ENCODE assay signal across 37 cellular contexts in the genomic region with DNA sequence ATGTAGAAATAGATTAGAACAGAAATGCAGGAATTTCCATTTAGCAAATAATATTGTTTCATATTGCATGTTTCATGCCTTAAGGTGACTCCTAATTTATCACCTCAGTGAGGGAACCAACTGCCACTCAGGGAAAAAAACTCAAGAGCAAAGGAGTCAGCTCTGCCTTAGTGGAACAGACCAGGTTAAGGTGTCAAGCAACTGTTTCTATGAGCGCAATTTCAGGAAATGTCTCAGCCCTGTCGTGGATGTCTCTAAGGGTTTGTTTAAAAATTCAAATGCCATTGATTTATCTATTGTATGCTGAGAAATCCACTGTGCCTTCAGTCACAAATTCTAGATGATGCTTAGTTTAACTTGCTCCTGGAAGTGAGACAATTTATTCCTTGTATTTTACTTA. TPM values are rescaled to one million over a fixed set of nuclear protein-coding genes. Genes with fewer than 3 reads are reported as not detected.
"Had no signal": no experiment of that assay in that cellular context is flagged by ENCODE, and none has a peak within 500 bp of the region (broad histone marks: within the 10 kb centered on the region; RNA-seq: fewer than 3 reads in every experiment).

No MANE protein-coding gene starts in this region.

- H3K4me3 ChIP-seq: MG63 had no signal

- H3K9me3 ChIP-seq: MG63 had no signal

- H3K9ac ChIP-seq: KMS-11 had no signal

- DNase-seq: Kasumi-1, KBM-7, KG1, MG63, MM.1S, MV-4-11, NCI-H1048, NCI-H1092, NCI-H1092 treated with DMSO at 0.1 percent for 48 hours, NCI-H1105, NCI-H1105 treated with DMSO at 0.1 percent for 48 hours, NCI-H1417, NCI-H1417 treated with DMSO at 0.1 percent for 48 hours, NCI-H1436, NCI-H1436 treated with DMSO at 0.1 percent for 48 hours, NCI-H146, NCI-H1694, NCI-H1694 treated with DMSO at 0.1 percent for 48 hours, NCI-H187, NCI-H187 treated with DMSO at 0.1 percent for 48 hours, NCI-H1930, NCI-H2029, NCI-H2029 treated with DMSO at 0.1 percent for 48 hours, NCI-H2081, NCI-H2081 treated with DMSO at 0.1 percent for 48 hours, NCI-H2107, NCI-H2171, NCI-H2171 treated with DMSO at 0.1 percent for 48 hours, NCI-H2227 treated with DMSO at 0.1 percent for 48 hours, NCI-H226, NCI-H345, NCI-H446, NCI-H446 treated with DMSO at 0.1 percent for 48 hours, NCI-H510A had no signal

- H3K4me2 ChIP-seq: KMS-11 had no signal

- H3K27ac ChIP-seq: KMS-11 had no signal

- H3K36me3 ChIP-seq: MG63 had no signal

RNA-seq across cellular contexts. Expression of a gene that starts 34.7 kb away (rescaled TPM):
- total RNA-seq: LHCN-M2, NCI-H460 had no signal
